ENCODE assay signal across 8 cellular contexts in genomic region chr16:67028167-67028554, GRCh38. TPM values are rescaled to one million over a fixed set of nuclear protein-coding genes. Genes with fewer than 3 reads are reported as not detected.
DNase-seq lines count a peak whose midpoint lies in the region; ATAC-seq and TF ChIP-seq lines count a peak whose summit lies in the region.

No MANE protein-coding gene starts in this region.

- DNase-seq in T-helper 17 cell (no peak), foreskin keratinocyte (no peak), skeletal muscle cell (ENCODE audit: low read depth) (no peak), AG20443 (ENCODE audit: low spot score) (no peak), NCI-H146 treated with DMSO at 0.1 percent for 48 hours (lab: John Stamatoyannopoulos, UW; ENCODE audit: unreplicated experiment) (no peak)

- H3K36me3 Mint-ChIP-seq in T-helper 17 cell (ENCODE audit: low read depth) = no peaks in the 10 kb centered on the region

- peak overlapping the region; percentile 89 for H3K4me3 Mint-ChIP-seq in T-helper 17 cell

- H3K9me3 ChIP-seq in T-helper 17 cell (ENCODE audit: control insufficient read depth, low read length, poor library complexity, severe bottlenecking) = no peaks in the 10 kb centered on the region

- ATAC-seq in GM19351 (IDR thresholded peaks at IDR 0.05; ENCODE audit: unreplicated experiment) (peak; percentile 0), T-helper 17 cell (no peak), foreskin keratinocyte (no peak), HG02642 (IDR thresholded peaks at IDR 0.05; ENCODE audit: poor library complexity, unreplicated experiment) (no peak), HG03378 (IDR thresholded peaks at IDR 0.05; ENCODE audit: unreplicated experiment) (no peak)

- TF ChIP-seq CTCF in foreskin keratinocyte (conservative IDR thresholded peaks at IDR 0.05) = no peak

- H3K27me3 Mint-ChIP-seq in T-helper 17 cell = no peaks in the 10 kb centered on the region

- H3K27ac Mint-ChIP-seq in T-helper 17 cell = peak overlapping the region; percentile 90

- H3K4me1 ChIP-seq in foreskin keratinocyte = peaks cover 11% of the 10 kb centered on the region

- H3K4me3 ChIP-seq in skeletal muscle cell (ENCODE audit: low read depth, low read length) = peak overlapping the region; percentile 71

- H3K4me1 Mint-ChIP-seq in T-helper 17 cell = peaks cover 17% of the 10 kb centered on the region

- H3K27ac ChIP-seq in foreskin keratinocyte = peak overlapping the region; percentile 94

- H3K27me3 ChIP-seq in foreskin keratinocyte = no peaks in the 10 kb centered on the region

RNA-seq across cellular contexts. Expression of gene CBFB, which starts 0.8 kb away (rescaled TPM):
- total RNA-seq in T-helper 17 cell (10 to 100 TPM; 78.5 to 85.4 TPM), foreskin keratinocyte (55.2 and 56.4 TPM in 2 replicates)
- polyA plus RNA-seq in foreskin keratinocyte = 20.1 and 23.1 TPM in 2 replicates

RNA-seq across cellular contexts. Expression of gene CES4A, which starts 39.8 kb away (rescaled TPM):
- total RNA-seq in T-helper 17 cell (10 to 100 TPM; 17.8 to 20.0 TPM), foreskin keratinocyte (2.8 and 3.4 TPM in 2 replicates)
- polyA plus RNA-seq in foreskin keratinocyte = 2.9 and 4.2 TPM in 2 replicates
